ENCODE assay signal across 1 cellular context in genomic region chr4:138242076-138242829, GRCh38.
TF ChIP-seq lines count a peak whose summit lies in the region.

SLC7A11 (minus strand) TSS chr4:138242349; CDS start chr4:138242069, 280 bp downstream.

TF ChIP-seq in HepG2, 621 proteins besides CTCF, POLR2A, EP300 and RAD21 (continued from another document and continues in another):
- TF ChIP-seq PRDM10 (CRISPR knock-in tag; IDR thresholded peaks at IDR 0.05; ENCODE audit: low read depth) (no peak), ZC3H4 (CRISPR knock-in tag; IDR thresholded peaks at IDR 0.05; ENCODE audit: borderline replicate concordance) (no peak), ZBED4 (CRISPR knock-in tag; IDR thresholded peaks at IDR 0.05; ENCODE audit: borderline replicate concordance) (no peak), ZNF136 (CRISPR knock-in tag; IDR thresholded peaks at IDR 0.05; ENCODE audit: low read depth) (0 out of 2 replicates have a peak, but pooled peaks have one; percentile 34), RCOR2 (CRISPR knock-in tag; IDR thresholded peaks at IDR 0.05) (no peak), ZNF598 (CRISPR knock-in tag; IDR thresholded peaks at IDR 0.05; ENCODE audit: borderline replicate concordance) (no peak), ATF7-NPFF (CRISPR knock-in tag; IDR thresholded peaks at IDR 0.05; ENCODE audit: low read depth) (no peak), GATA4 (IDR thresholded peaks at IDR 0.05; ENCODE audit: borderline replicate concordance, low read depth) (peak; percentile 60; the same call in 1 of the 2 replicates), ZFY (CRISPR knock-in tag; IDR thresholded peaks at IDR 0.05) (no peak; the same call in 1 of the 2 replicates), PPARG (CRISPR knock-in tag; conservative IDR thresholded peaks at IDR 0.05) (peak; percentile 32; the same call in 1 of the 2 replicates), ZNF589 (CRISPR knock-in tag; conservative IDR thresholded peaks at IDR 0.05) (no peak), YEATS4 (CRISPR knock-in tag; IDR thresholded peaks at IDR 0.05; ENCODE audit: borderline replicate concordance) (peak; percentile 93), NCOA1 (CRISPR knock-in tag; IDR thresholded peaks at IDR 0.05) (no peak), SP2 (CRISPR knock-in tag; IDR thresholded peaks at IDR 0.05) (no peak), ZNF788 (CRISPR knock-in tag; IDR thresholded peaks at IDR 0.05; ENCODE audit: borderline replicate concordance) (no peak), ZNF274 (CRISPR knock-in tag; IDR thresholded peaks at IDR 0.05) (no peak), HNF4G (IDR thresholded peaks at IDR 0.05; ENCODE audit: borderline replicate concordance, low read depth, low read length) (no peak), HNF4G (CRISPR knock-in tag; IDR thresholded peaks at IDR 0.05; ENCODE audit: borderline replicate concordance, low read depth) (no peak), GATAD1 (CRISPR knock-in tag; IDR thresholded peaks at IDR 0.05) (0 out of 2 replicates have a peak, but pooled peaks have one; percentile 60), ZNF543 (CRISPR knock-in tag; IDR thresholded peaks at IDR 0.05) (no peak), ZNF276 (CRISPR knock-in tag; IDR thresholded peaks at IDR 0.05; ENCODE audit: low read depth) (no peak), ZFP36L1 (CRISPR knock-in tag; IDR thresholded peaks at IDR 0.05) (no peak; the same call in 1 of the 2 replicates), NFKB2 (CRISPR knock-in tag; IDR thresholded peaks at IDR 0.05; ENCODE audit: borderline replicate concordance) (no peak), BRCA1 (CRISPR knock-in tag; IDR thresholded peaks at IDR 0.05) (no peak), ATF3 (CRISPR knock-in tag; IDR thresholded peaks at IDR 0.05) (peak; percentile 98), ZFP91 (CRISPR knock-in tag; IDR thresholded peaks at IDR 0.05; ENCODE audit: borderline replicate concordance) (no peak), PHF8 (CRISPR knock-in tag; IDR thresholded peaks at IDR 0.05) (no peak; the same call in 1 of the 2 replicates), SATB2 (CRISPR knock-in tag; IDR thresholded peaks at IDR 0.05) (no peak), ZNF281 (CRISPR knock-in tag; IDR thresholded peaks at IDR 0.05; ENCODE audit: borderline replicate concordance) (no peak), KMT2B (CRISPR knock-in tag; IDR thresholded peaks at IDR 0.05) (peak; percentile 69; the same call in 1 of the 2 replicates), ZUFSP (CRISPR knock-in tag; IDR thresholded peaks at IDR 0.05; ENCODE audit: borderline replicate concordance) (no peak), FOXK1 (CRISPR knock-in tag; IDR thresholded peaks at IDR 0.05; ENCODE audit: borderline replicate concordance, low read depth) (peak; percentile 69; the same call in 1 of the 2 replicates), CBX2 (IDR thresholded peaks at IDR 0.05; ENCODE audit: low read depth, low read length) (no peak), CBX2 (CRISPR knock-in tag; IDR thresholded peaks at IDR 0.05; ENCODE audit: low read depth) (no peak), ZNF160 (CRISPR knock-in tag; IDR thresholded peaks at IDR 0.05) (no peak), NCOA2 (CRISPR knock-in tag; IDR thresholded peaks at IDR 0.05) (peak; percentile 57; the same call in 1 of the 2 replicates), ZKSCAN1 (IDR thresholded peaks at IDR 0.05; ENCODE audit: low read length) (no peak), ERF (CRISPR knock-in tag; IDR thresholded peaks at IDR 0.05) (no peak), ZNF792 (CRISPR knock-in tag; IDR thresholded peaks at IDR 0.05) (peak; percentile 74; the same call in 1 of the 2 replicates), CC2D1A (CRISPR knock-in tag; IDR thresholded peaks at IDR 0.05) (no peak), CHCHD3 (CRISPR knock-in tag; IDR thresholded peaks at IDR 0.05) (no peak), ZNF547 (CRISPR knock-in tag; IDR thresholded peaks at IDR 0.05) (no peak), ATRX (CRISPR knock-in tag; IDR thresholded peaks at IDR 0.05; ENCODE audit: borderline replicate concordance) (no peak), PBX2 (CRISPR knock-in tag; IDR thresholded peaks at IDR 0.05) (0 out of 2 replicates have a peak, but pooled peaks have one; percentile 32), TIGD3 (CRISPR knock-in tag; IDR thresholded peaks at IDR 0.05; ENCODE audit: borderline replicate concordance) (no peak), HMG20A (CRISPR knock-in tag; IDR thresholded peaks at IDR 0.05; ENCODE audit: borderline replicate concordance) (0 out of 2 replicates have a peak, but pooled peaks have one; percentile 49)
